Comparison of ENCODE assay signal across 8 cellular contexts in genomic region chr2:230925443-230925878, GRCh38. TPM values are rescaled to one million over a fixed set of nuclear protein-coding genes. Genes with fewer than 3 reads are reported as not detected.
A peak's percentile ranks its signal among the peaks of the same experiment; 100 is the strongest.
DNase-seq lines count a peak whose midpoint lies in the region; ATAC-seq lines count a peak whose summit lies in the region.

No MANE protein-coding gene starts in this region.

- peak overlapping the region; percentile 76 for H3K4me3 Mint-ChIP-seq in activated CD4-positive, alpha-beta T cell treated with anti-CD3 and anti-CD28 coated beads for 36 hours
- H3K4me3 Mint-ChIP-seq in activated CD4-positive, alpha-beta memory T cell treated with anti-CD3 and anti-CD28 coated beads for 36 hours = peak overlapping the region; percentile 74
- H3K4me3 Mint-ChIP-seq in stimulated activated naive B cell treated with anti-CD40 and anti-IgM and Interleukin-4, amounts not matched to agents 10 μg/mL and 1 μg/mL and 100 μg/mL, for 72 hours = peak overlapping the region; percentile 75 to 79

- peak overlapping the region; percentile 95 for H3K27ac Mint-ChIP-seq in activated CD4-positive, alpha-beta T cell treated with anti-CD3 and anti-CD28 coated beads for 36 hours
- peak overlapping the region; percentile 91 for H3K27ac Mint-ChIP-seq in activated CD4-positive, alpha-beta memory T cell treated with anti-CD3 and anti-CD28 coated beads for 36 hours
- H3K27ac Mint-ChIP-seq in stimulated activated naive B cell treated with anti-CD40 and anti-IgM and Interleukin-4, amounts not matched to agents 10 μg/mL and 1 μg/mL and 100 μg/mL, for 72 hours = peak overlapping the region; percentile 96

- H3K9me3 Mint-ChIP-seq in activated CD4-positive, alpha-beta T cell treated with anti-CD3 and anti-CD28 coated beads for 36 hours (ENCODE audit: low read depth) = no peaks in the 10 kb centered on the region
- H3K9me3 Mint-ChIP-seq in activated CD4-positive, alpha-beta memory T cell treated with anti-CD3 and anti-CD28 coated beads for 36 hours = no peaks in the 10 kb centered on the region
- no peaks in the 10 kb centered on the region for H3K9me3 Mint-ChIP-seq in stimulated activated naive B cell treated with anti-CD40 and anti-IgM and Interleukin-4, amounts not matched to agents 10 μg/mL and 1 μg/mL and 100 μg/mL, for 72 hours

- H3K27me3 Mint-ChIP-seq in activated CD4-positive, alpha-beta T cell treated with anti-CD3 and anti-CD28 coated beads for 36 hours = peaks cover 4% of the 10 kb centered on the region
- peaks cover 11% of the 10 kb centered on the region for H3K27me3 Mint-ChIP-seq in activated CD4-positive, alpha-beta memory T cell treated with anti-CD3 and anti-CD28 coated beads for 36 hours
- peaks cover 0 to 10% of the 10 kb centered on the region in 2 donors for H3K27me3 Mint-ChIP-seq in stimulated activated naive B cell treated with anti-CD40 and anti-IgM and Interleukin-4, amounts not matched to agents 10 μg/mL and 1 μg/mL and 100 μg/mL, for 72 hours

- ATAC-seq in activated CD4-positive, alpha-beta T cell treated with anti-CD3 and anti-CD28 coated beads for 36 hours = peak; percentile 8
- peak; percentile 29 for ATAC-seq in HG02759 (IDR thresholded peaks at IDR 0.05; ENCODE audit: unreplicated experiment)
- ATAC-seq in stimulated activated naive B cell treated with anti-CD40 and anti-IgM and Interleukin-4, amounts not matched to agents 10 μg/mL and 1 μg/mL and 100 μg/mL, for 72 hours (replicated peaks) = peak in 1 of 2 donors; percentile 8

- H3K4me1 Mint-ChIP-seq in activated CD4-positive, alpha-beta T cell treated with anti-CD3 and anti-CD28 coated beads for 36 hours = peaks cover 58% of the 10 kb centered on the region
- peaks cover 51% of the 10 kb centered on the region for H3K4me1 Mint-ChIP-seq in activated CD4-positive, alpha-beta memory T cell treated with anti-CD3 and anti-CD28 coated beads for 36 hours (ENCODE audit: low read depth)
- peaks cover 26 to 38% of the 10 kb centered on the region in 2 donors for H3K4me1 Mint-ChIP-seq in stimulated activated naive B cell treated with anti-CD40 and anti-IgM and Interleukin-4, amounts not matched to agents 10 μg/mL and 1 μg/mL and 100 μg/mL, for 72 hours

- CTCF ChIA-PET in activated CD4-positive, alpha-beta T cell treated with anti-CD3 and anti-CD28 coated beads for 36 hours (lab: Charles Lee) = interaction anchor here (0.8 to 4.4 kb wide), 11 partner anchors 12 to 102 kb away, joined by 3 to 27 read pairs (median 6); no protein-coding TSS in a partner anchor
- CTCF ChIA-PET in activated CD4-positive, alpha-beta memory T cell treated with anti-CD3 and anti-CD28 coated beads for 36 hours (lab: Charles Lee) = interaction anchor here (0.8 to 5.9 kb wide), 13 partner anchors 13 to 127 kb away, joined by 3 to 110 read pairs (median 5); partner anchors contain the start of gene ITM2C

- POLR2A ChIA-PET in activated CD4-positive, alpha-beta T cell treated with anti-CD3 and anti-CD28 coated beads for 36 hours (lab: Charles Lee) = interaction anchor here (0.6 to 1.6 kb wide), 6 partner anchors 19 to 517 kb away, joined by 3 to 12 read pairs (median 4); no protein-coding TSS in a partner anchor
- POLR2A ChIA-PET in activated CD4-positive, alpha-beta memory T cell treated with anti-CD3 and anti-CD28 coated beads for 36 hours (lab: Charles Lee) = interaction anchor here (0.9 to 4.3 kb wide), 10 partner anchors 16 to 60 kb away, joined by 3 to 49 read pairs (median 6); no protein-coding TSS in a partner anchor

- peak; percentile 54 for DNase-seq in activated CD4-positive, alpha-beta T cell treated with anti-CD3 and anti-CD28 coated beads for 36 hours
- no peak for DNase-seq in activated CD4-positive, alpha-beta T cell treated with anti-CD3 and anti-CD28 coated beads for 4 hours
- DNase-seq in activated CD4-positive, alpha-beta memory T cell treated with anti-CD3 and anti-CD28 coated beads for 36 hours = peak; percentile 48
- no peak for DNase-seq in stimulated activated naive B cell treated with anti-CD40 and anti-IgM and Interleukin-4, amounts not matched to agents 10 μg/mL and 1 μg/mL and 100 μg/mL, for 72 hours
- DNase-seq in A172 (ENCODE audit: low spot score) (no peak), DMS153 treated with DMSO at 0.1 percent for 48 hours (lab: John Stamatoyannopoulos, UW; ENCODE audit: unreplicated experiment) (no peak), DMS53 (lab: John Stamatoyannopoulos, UW) (no peak)

- intact Hi-C loops in activated CD4-positive, alpha-beta T cell treated with anti-CD3 and anti-CD28 coated beads for 36 hours (cut with DNase I, micrococcal nuclease) = loop anchor here in 1 of 2 experiments (1.0 to 2.0 kb wide), 3 partner anchors 32 to 61 kb away; partner anchors contain the start of gene ITM2C
- intact Hi-C loops in activated CD4-positive, alpha-beta memory T cell treated with anti-CD3 and anti-CD28 coated beads for 36 hours (cut with micrococcal nuclease) = no loop called here

- no peaks in the 10 kb centered on the region for H3K36me3 Mint-ChIP-seq in activated CD4-positive, alpha-beta T cell treated with anti-CD3 and anti-CD28 coated beads for 36 hours (ENCODE audit: low read depth)
- no peaks in the 10 kb centered on the region for H3K36me3 Mint-ChIP-seq in activated CD4-positive, alpha-beta memory T cell treated with anti-CD3 and anti-CD28 coated beads for 36 hours
- H3K36me3 Mint-ChIP-seq in stimulated activated naive B cell treated with anti-CD40 and anti-IgM and Interleukin-4, amounts not matched to agents 10 μg/mL and 1 μg/mL and 100 μg/mL, for 72 hours = no peaks in the 10 kb centered on the region

RNA-seq across cellular contexts. Expression of gene GPR55, which starts 0.4 kb away (rescaled TPM):
- 1 to 10 TPM; 3.6 to 4.0 TPM for total RNA-seq in activated CD4-positive, alpha-beta T cell treated with anti-CD3 and anti-CD28 coated beads for 36 hours
- 1 to 10 TPM; 1.5 to 1.6 TPM for total RNA-seq in activated CD4-positive, alpha-beta memory T cell treated with anti-CD3 and anti-CD28 coated beads for 36 hours
- total RNA-seq in A172 (2014; rRNA removed; shearing (Covaris generic)) = 0.24 TPM in 1 of 2 replicates, not detected in the other

Comparison
In these comparisons a context has a peak if more than half of its experiments do, and no peak if none do; other contexts are left out.
1. DNase-seq: peak in activated CD4-positive, alpha-beta T cell treated with anti-CD3 and anti-CD28 coated beads for 36 hours (single experiment) and activated CD4-positive, alpha-beta memory T cell treated with anti-CD3 and anti-CD28 coated beads for 36 hours (single experiment); none in activated CD4-positive, alpha-beta T cell treated with anti-CD3 and anti-CD28 coated beads for 4 hours (0 of 2), stimulated activated naive B cell treated with anti-CD40 and anti-IgM and Interleukin-4, amounts not matched to agents 10 μg/mL and 1 μg/mL and 100 μg/mL, for 72 hours (single experiment), A172 (single experiment), DMS153 treated with DMSO at 0.1 percent for 48 hours (single experiment) and DMS53 (single experiment).
2. Peak in every context shown above with its lines, with median percentiles within 50 percentile points of each other: H3K27ac Mint-ChIP-seq and H3K4me3 Mint-ChIP-seq.